In the genomic region with DNA sequence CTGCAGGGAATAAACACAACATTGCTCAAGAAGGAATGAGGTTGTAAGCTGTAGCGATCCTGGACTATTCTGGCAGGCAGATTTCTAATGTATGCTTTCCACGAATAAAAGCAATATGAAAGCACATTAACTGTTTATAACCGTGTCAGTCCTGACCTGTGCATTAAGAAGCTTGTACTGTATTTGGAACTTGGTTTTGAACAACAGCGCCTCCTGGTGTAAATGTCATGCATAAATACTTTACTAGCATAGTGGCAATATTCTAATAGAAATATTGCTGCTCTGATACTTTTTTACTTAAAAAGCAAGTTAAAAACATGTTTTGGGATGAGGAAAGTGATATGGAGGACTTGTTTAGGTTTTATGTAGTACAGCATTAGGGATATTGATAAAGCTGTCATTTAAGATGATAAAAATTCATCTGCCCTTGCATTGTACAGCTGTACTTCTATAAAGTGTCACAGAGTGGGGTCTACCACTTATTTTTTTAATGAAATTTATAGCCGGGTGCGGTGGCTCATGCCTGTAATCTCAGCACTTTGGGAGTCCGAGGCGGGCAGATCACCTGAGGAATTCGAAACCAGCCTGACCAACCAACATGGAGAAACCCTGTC, we compare ENCODE assay signal across 8 cellular contexts.
DNase-seq lines count a peak whose midpoint lies in the region; ATAC-seq and TF ChIP-seq lines count a peak whose summit lies in the region.

No MANE protein-coding gene starts in this region.

- H3K27me3 ChIP-seq in thyroid gland = no peaks in the 10 kb centered on the region

- H3K4me3 ChIP-seq in thyroid gland (replicated peaks in 1 of 3) = no peak overlapping the region

- H3K27ac ChIP-seq in thyroid gland = no peak overlapping the region

- ATAC-seq in GM18909 (IDR thresholded peaks at IDR 0.05; ENCODE audit: poor library complexity, unreplicated experiment) = no peak

- H3K36me3 ChIP-seq in thyroid gland = no peaks in the 10 kb centered on the region

- peak; percentile 49 to 81 (median 73) for TF ChIP-seq CTCF in thyroid gland (IDR thresholded peaks at IDR 0.05)

- in situ Hi-C loops in G401 (cut with HindIII; ENCODE audit: low sequenced_read_pairs) = no loop called here

- no peaks in the 10 kb centered on the region for H3K9me3 ChIP-seq in thyroid gland

- H3K4me1 ChIP-seq in thyroid gland = no peaks in the 10 kb centered on the region

- WGBS in thyroid gland, 2 donors = 27 to 33% methylated on average over 9 of the region's 9 CpGs

- DNase-seq in A172 (ENCODE audit: low spot score) (peak; percentile 71), G401 (ENCODE audit: low spot score) (peak; percentile 72), NCI-H1092 (lab: John Stamatoyannopoulos, UW) (peak; percentile 59), SW480 (ENCODE audit: low spot score) (peak; percentile 85), dermis blood vessel endothelial cell (peak; percentile 86), lung microvascular endothelial cell (ENCODE audit: low read depth in 2 of 2) (peak; percentile 79 to 84), thyroid gland (peak in 1 of 2 donors; percentile 28)

- intact Hi-C loops in thyroid gland (cut with DNase I) = no loop called here

- no peak for TF ChIP-seq POLR2A in thyroid gland (IDR thresholded peaks at IDR 0.05)
